In genomic region chr18:64165906-64166305, GRCh38 we compare ENCODE assay signal across 18 cellular contexts. TPM values are rescaled to one million over a fixed set of nuclear protein-coding genes. Genes with fewer than 3 reads are reported as not detected.
DNase-seq lines count a peak whose midpoint lies in the region; ATAC-seq and TF ChIP-seq lines count a peak whose summit lies in the region.
"Had no signal": no experiment of that assay in that cellular context is flagged by ENCODE, and none has a peak within 500 bp of the region (broad histone marks: within the 10 kb centered on the region; RNA-seq: fewer than 3 reads in every experiment).

No MANE protein-coding gene starts in this region.

- H3K9me3 ChIP-seq in PC-3 (ENCODE audit: low read length) (no peaks in the 10 kb centered on the region), fibroblast of lung (ENCODE audit: control insufficient read depth, insufficient read depth, low read depth, low read length) (no peaks in the 10 kb centered on the region), smooth muscle cell (replicated peaks; ENCODE audit: low read depth) (no peaks in the 10 kb centered on the region)

- H4K20me1 ChIP-seq in PC-3 (ENCODE audit: low read length) (no peaks in the 10 kb centered on the region), fibroblast of lung (ENCODE audit: control insufficient read depth, extremely low read depth, insufficient read depth, low read length) (no peaks in the 10 kb centered on the region), smooth muscle cell (ENCODE audit: low read depth) (no peaks in the 10 kb centered on the region)

- no peaks in the 10 kb centered on the region for H3K4me1 ChIP-seq in PC-3 (ENCODE audit: insufficient read depth, low read length)
- H3K4me1 ChIP-seq in fibroblast of lung (ENCODE audit: control insufficient read depth, extremely low read depth, insufficient read depth, low read length), result no peaks in the 10 kb centered on the region
- H3K4me1 ChIP-seq in smooth muscle cell (ENCODE audit: low read depth), result peaks cover 5% of the 10 kb centered on the region

- no peak overlapping the region for H2AFZ ChIP-seq in PC-3 (ENCODE audit: low read length)
- no peak overlapping the region for H2AFZ ChIP-seq in fibroblast of lung (ENCODE audit: low read length)
- peak overlapping the region; percentile 80 for H2AFZ ChIP-seq in smooth muscle cell (ENCODE audit: low read depth)

- no peaks in the 10 kb centered on the region for H3K36me3 ChIP-seq in PC-3 (ENCODE audit: low read depth, low read length)
- H3K36me3 ChIP-seq in fibroblast of lung (ENCODE audit: control insufficient read depth, insufficient read depth, low read length), result no peaks in the 10 kb centered on the region
- no peaks in the 10 kb centered on the region for H3K36me3 ChIP-seq in smooth muscle cell (ENCODE audit: low read depth)

- DNase-seq in NCI-H748 (lab: John Stamatoyannopoulos, UW; ENCODE audit: unreplicated experiment) (peak; percentile 17), NCI-H748 treated with DMSO at 0.1 percent for 48 hours (lab: John Stamatoyannopoulos, UW) (no peak), PC-3 (peak; percentile 26), fibroblast of lung (ENCODE audit: low read depth in 2 of 2) (peak; percentile 5 to 40), smooth muscle cell (lab: John Stamatoyannopoulos, UW; ENCODE audit: unreplicated experiment) (no peak), amniotic stem cell (lab: John Stamatoyannopoulos, UW) (no peak), SIG-M5 (lab: John Stamatoyannopoulos, UW) (no peak)
- DNase-seq: activated effector memory CD4-positive, alpha-beta T cell treated with Interleukin-2 at 50 U/mL for 16 hours; CD8-positive, alpha-beta T cell; cortex of kidney; erythroblast; NCI-H2029 treated with DMSO at 0.1 percent for 48 hours; retina; SHP77; stimulated activated CD4-positive, alpha-beta T cell treated with anti-CD3 and anti-CD28 coated beads, Interleukin-2, amount 100 ng/mL, for 48 hours had no signal

- no peaks in the 10 kb centered on the region for H3K79me2 ChIP-seq in PC-3 (ENCODE audit: low read length)
- no peaks in the 10 kb centered on the region for H3K79me2 ChIP-seq in fibroblast of lung (ENCODE audit: control insufficient read depth, insufficient read depth, low read length)
- H3K79me2 ChIP-seq in smooth muscle cell (ENCODE audit: low read depth), result no peaks in the 10 kb centered on the region

- no peak overlapping the region for H3K9ac ChIP-seq in PC-3 (ENCODE audit: low read length)
- H3K9ac ChIP-seq in fibroblast of lung (ENCODE audit: insufficient read depth, low read length), result no peak overlapping the region
- no peak overlapping the region for H3K9ac ChIP-seq in smooth muscle cell (ENCODE audit: low read depth)

- peak; percentile 72 for ATAC-seq in PC-3
- no peak for ATAC-seq in GM21360 (IDR thresholded peaks at IDR 0.05; ENCODE audit: unreplicated experiment)
- ATAC-seq: activated CD4-positive, CD25-positive, alpha-beta regulatory T cell treated with anti-CD3 and anti-CD28 coated beads, Interleukin-2, amount 50 U/mL, for 24 hours; CD8-positive, alpha-beta T cell had no signal

- H3K27ac ChIP-seq in PC-3 (ENCODE audit: low read length) (no peak overlapping the region), fibroblast of lung (ENCODE audit: insufficient read depth, low read length) (no peak overlapping the region), smooth muscle cell (ENCODE audit: low read depth) (peak overlapping the region; percentile 58)

- H3K4me3 ChIP-seq in PC-3 (ENCODE audit: low read length), result no peak overlapping the region
- no peak overlapping the region for H3K4me3 ChIP-seq in fibroblast of lung (replicated peaks in 1 of 4; ENCODE audit: control extremely low read depth in 1 of 4, insufficient read depth in 1 of 4, low read depth in 3 of 4, low read length in 4 of 4)
- no peak overlapping the region for H3K4me3 ChIP-seq in smooth muscle cell

- H3F3A ChIP-seq in PC-3 (ENCODE audit: low read length, unreplicated experiment) (no peaks in the 10 kb centered on the region), smooth muscle cell (ENCODE audit: low read depth) (no peaks in the 10 kb centered on the region)

- WGBS in smooth muscle cell (ENCODE audit: low lambda C conversion rate), result 14% methylated on average over 2 of the region's 2 CpGs

- TF ChIP-seq CTCF in PC-3 (conservative IDR thresholded peaks at IDR 0.05; ENCODE audit: low read depth, low read length) (no peak), fibroblast of lung (conservative IDR thresholded peaks at IDR 0.05 in 1 of 2, IDR thresholded peaks at IDR 0.05 in 1 of 2; ENCODE audit: low read depth in 1 of 2, low read length in 2 of 2) (no peak), smooth muscle cell (IDR thresholded peaks at IDR 0.05; ENCODE audit: borderline replicate concordance, insufficient read depth, poor library complexity, severe bottlenecking) (no peak)

- H3K27me3 ChIP-seq in PC-3 (ENCODE audit: low read length) (peaks cover 20% of the 10 kb centered on the region; the same call in 1 of the 2 replicates), fibroblast of lung (ENCODE audit: control insufficient read depth, insufficient read depth, low read length) (no peaks in the 10 kb centered on the region), smooth muscle cell (ENCODE audit: low read depth) (no peaks in the 10 kb centered on the region)

- no peaks in the 10 kb centered on the region for H3K9me2 ChIP-seq in PC-3 (replicated peaks; ENCODE audit: low read length)

- no peak overlapping the region for H3K4me2 ChIP-seq in PC-3 (ENCODE audit: low read length)
- H3K4me2 ChIP-seq in fibroblast of lung (ENCODE audit: extremely low read depth, insufficient read depth, low read length), result no peak overlapping the region
- peak overlapping the region; percentile 77 for H3K4me2 ChIP-seq in smooth muscle cell

- intact Hi-C loops in PC-3 (cut with micrococcal nuclease), result no loop called here

- BruUV-seq in PC-3 (replicated peaks; lab: Mats Ljungman, UMichigan), result no TSS peak

- CTCF ChIA-PET in PC-3 (lab: Charles Lee), result no interaction called here

- POLR2A ChIA-PET in PC-3 (lab: Charles Lee; ENCODE audit: unreplicated experiment), result no interaction called here

RNA-seq across cellular contexts. Expression of gene LINC00305, which starts 17.0 kb away (rescaled TPM):
- total RNA-seq in PC-3 (2014; rRNA removed), result not detected in 2 replicates
- total RNA-seq in fibroblast of lung, result not detected in 2 replicates
- polyA plus RNA-seq in fibroblast of lung, result not detected in 2 replicates
- not detected in 2 replicates for polyA plus RNA-seq in fibroblast of lung (2012)
- polyA minus RNA-seq in fibroblast of lung (ENCODE audit: low replicate concordance), result not detected in 2 replicates
- not detected in 2 replicates for total RNA-seq in smooth muscle cell
- polyA plus RNA-seq in smooth muscle cell, result 0.48 and 0.97 TPM in 2 replicates
- total RNA-seq: CD8-positive, alpha-beta T cell; neural crest cell had no signal

Comparison
In these comparisons a context has a peak if more than half of its experiments do, and no peak if none do; other contexts are left out.
1. DNase-seq: peak in NCI-H748 (single experiment), PC-3 (single experiment) and fibroblast of lung (2 of 2); none in NCI-H748 treated with DMSO at 0.1 percent for 48 hours (single experiment), smooth muscle cell (single experiment), amniotic stem cell (single experiment) and SIG-M5 (single experiment).